ENCODE assay signal across 11 cellular contexts in the genomic region with DNA sequence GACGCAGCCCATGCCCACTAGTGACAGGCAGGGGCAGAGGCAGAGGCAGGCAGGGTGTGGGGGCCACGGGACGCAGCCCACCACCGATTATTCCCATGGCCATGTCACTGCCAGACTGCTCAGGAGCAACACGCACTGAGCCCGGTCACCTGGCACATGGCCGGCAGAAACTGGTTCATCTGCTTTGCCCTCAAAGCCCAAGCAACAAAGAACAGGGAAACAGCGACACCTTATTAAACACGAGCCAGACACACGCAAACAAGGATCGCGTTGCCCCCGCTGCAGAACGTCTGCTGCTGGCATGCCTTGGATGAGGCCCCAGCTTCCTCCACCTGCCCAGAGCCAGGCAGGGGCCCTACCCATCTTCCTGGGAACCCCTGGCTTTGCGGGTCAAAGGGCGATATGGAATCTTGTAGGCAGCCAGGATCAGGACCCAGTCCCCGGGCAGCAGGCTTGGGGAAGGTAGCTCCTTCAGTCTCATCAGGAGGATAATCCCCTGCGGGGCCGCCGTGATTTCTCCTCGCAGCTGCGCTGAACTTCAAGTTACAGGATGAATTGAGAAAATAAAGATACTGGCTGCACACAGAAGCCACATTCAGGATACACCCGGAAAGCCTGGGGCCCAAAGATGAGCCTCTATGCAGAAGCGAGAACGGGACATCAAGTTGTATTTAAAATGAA. TPM values are rescaled to one million over a fixed set of nuclear protein-coding genes. Genes with fewer than 3 reads are reported as not detected.
DNase-seq lines count a peak whose midpoint lies in the region; ATAC-seq, FAIRE-seq and TF ChIP-seq lines count a peak whose summit lies in the region.
"Had no signal": no experiment of that assay in that cellular context is flagged by ENCODE, and none has a peak within 500 bp of the region (broad histone marks: within the 10 kb centered on the region; RNA-seq: fewer than 3 reads in every experiment).

No MANE protein-coding gene starts in this region.

- H3K4me3 ChIP-seq in small intestine (ENCODE audit: low read depth in 1 of 2, low read length in 2 of 2) = no peak overlapping the region

- no peak for FAIRE-seq in small intestine (lab: Jason Lieb, UNC)

- H3K27me3 ChIP-seq in foreskin keratinocyte (no peaks in the 10 kb centered on the region), small intestine (ENCODE audit: control insufficient read depth in 2 of 2, insufficient read depth in 2 of 2, low read length in 2 of 2) (no peaks in the 10 kb centered on the region)

- peak; percentile 49 for TF ChIP-seq CTCF in LNCAP (IDR thresholded peaks at IDR 0.05)
- peak; percentile 48 for TF ChIP-seq CTCF in foreskin keratinocyte (conservative IDR thresholded peaks at IDR 0.05)

- H3K27ac Mint-ChIP-seq in activated CD4-positive, alpha-beta T cell treated with anti-CD3 and anti-CD28 coated beads, Interleukin-2, amount 10 ng/mL, durations not matched to agents 24 days and 14 days = no peak overlapping the region
- H3K27ac Mint-ChIP-seq: activated naive CD4-positive, alpha-beta T cell treated with anti-CD3 and anti-CD28 coated beads for 36 hours had no signal

- peaks cover 4% of the 10 kb centered on the region for H3K4me1 Mint-ChIP-seq in activated CD4-positive, alpha-beta T cell treated with anti-CD3 and anti-CD28 coated beads, Interleukin-2, amount 10 ng/mL, durations not matched to agents 24 days and 14 days

- H3K27ac ChIP-seq in foreskin keratinocyte (no peak overlapping the region), small intestine (ENCODE audit: low read depth in 1 of 2, low read length in 1 of 2) (peak overlapping the region in 1 of 2 donors; percentile 15)

- WGBS in small intestine, 3 donors = 19 to 67% (median 39%) methylated on average over 25 of the region's 25 CpGs

- ATAC-seq in foreskin keratinocyte (peak; percentile 25), GM21360 (IDR thresholded peaks at IDR 0.05; ENCODE audit: unreplicated experiment) (no peak), SK-N-SH treated with all-trans-retinoic acid at 6 μM for 48 hours (no peak), HG03280 (IDR thresholded peaks at IDR 0.05; ENCODE audit: unreplicated experiment) (no peak)

- peaks cover 35% of the 10 kb centered on the region for H3K27me3 Mint-ChIP-seq in activated CD4-positive, alpha-beta T cell treated with anti-CD3 and anti-CD28 coated beads, Interleukin-2, amount 10 ng/mL, durations not matched to agents 24 days and 14 days

- H3K4me3 Mint-ChIP-seq in activated CD4-positive, alpha-beta T cell treated with anti-CD3 and anti-CD28 coated beads, Interleukin-2, amount 10 ng/mL, durations not matched to agents 24 days and 14 days = no peak overlapping the region
- H3K4me3 Mint-ChIP-seq: activated naive CD4-positive, alpha-beta T cell treated with anti-CD3 and anti-CD28 coated beads for 36 hours had no signal

- no peaks in the 10 kb centered on the region for H3K9me3 ChIP-seq in small intestine (ENCODE audit: control insufficient read depth, low read depth)

- no peaks in the 10 kb centered on the region for H3K4me1 ChIP-seq in foreskin keratinocyte
- no peaks in the 10 kb centered on the region for H3K4me1 ChIP-seq in small intestine (ENCODE audit: control insufficient read depth in 2 of 2, insufficient read depth in 1 of 2, low read depth in 1 of 2, low read length in 1 of 2)

- H3K36me3 ChIP-seq in small intestine (ENCODE audit: control insufficient read depth in 2 of 2, insufficient read depth in 2 of 2, low read length in 2 of 2) = no peaks in the 10 kb centered on the region

- no peaks in the 10 kb centered on the region for H3K36me3 Mint-ChIP-seq in activated CD4-positive, alpha-beta T cell treated with anti-CD3 and anti-CD28 coated beads, Interleukin-2, amount 10 ng/mL, durations not matched to agents 24 days and 14 days (ENCODE audit: low read depth)

- H3K9me3 Mint-ChIP-seq in activated CD4-positive, alpha-beta T cell treated with anti-CD3 and anti-CD28 coated beads, Interleukin-2, amount 10 ng/mL, durations not matched to agents 24 days and 14 days = no peaks in the 10 kb centered on the region
- H3K9me3 Mint-ChIP-seq: activated naive CD4-positive, alpha-beta T cell treated with anti-CD3 and anti-CD28 coated beads for 36 hours; CD8-positive, alpha-beta memory T cell had no signal

- DNase-seq in NCI-H69 (lab: John Stamatoyannopoulos, UW) (peak; percentile 66), foreskin keratinocyte (peak in 1 of 2 donors; percentile 31), small intestine (peak; percentile 76)
- no peak for DNase-seq in activated CD4-positive, alpha-beta T cell treated with anti-CD3 and anti-CD28 coated beads, Interleukin-2, amount 10 ng/mL, durations not matched to agents 24 days and 14 days
- DNase-seq: activated naive CD4-positive, alpha-beta T cell treated with anti-CD3 and anti-CD28 coated beads for 36 hours; CD8-positive, alpha-beta memory T cell; stimulated activated CD4-positive, alpha-beta T cell treated with anti-CD3 and anti-CD28 coated beads, Interleukin-4, amount 100 ng/mL, for 24 hours had no signal

- intact Hi-C loops in activated CD4-positive, alpha-beta T cell treated with anti-CD3 and anti-CD28 coated beads, Interleukin-2, amount 10 ng/mL, durations not matched to agents 24 days and 14 days (cut with micrococcal nuclease) = no loop called here

TF ChIP-seq in SK-N-SH treated with all-trans-retinoic acid at 6 μM for 48 hours, 23 proteins besides CTCF, POLR2A, EP300 and RAD21:
- TF ChIP-seq ZFP30 (CRISPR knock-in tag; IDR thresholded peaks at IDR 0.05) = no peak
- TF ChIP-seq, protein P1, sequence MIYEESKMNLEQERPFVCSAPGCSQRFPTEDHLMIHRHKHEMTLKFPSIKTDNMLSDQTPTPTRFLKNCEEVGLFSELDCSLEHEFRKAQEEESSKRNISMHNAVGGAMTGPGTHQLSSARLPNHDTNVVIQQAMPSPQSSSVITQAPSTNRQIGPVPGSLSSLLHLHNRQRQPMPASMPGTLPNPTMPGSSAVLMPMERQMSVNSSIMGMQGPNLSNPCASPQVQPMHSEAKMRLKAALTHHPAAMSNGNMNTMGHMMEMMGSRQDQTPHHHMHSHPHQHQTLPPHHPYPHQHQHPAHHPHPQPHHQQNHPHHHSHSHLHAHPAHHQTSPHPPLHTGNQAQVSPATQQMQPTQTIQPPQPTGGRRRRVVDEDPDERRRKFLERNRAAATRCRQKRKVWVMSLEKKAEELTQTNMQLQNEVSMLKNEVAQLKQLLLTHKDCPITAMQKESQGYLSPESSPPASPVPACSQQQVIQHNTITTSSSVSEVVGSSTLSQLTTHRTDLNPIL (CRISPR knock-in tag; IDR thresholded peaks at IDR 0.05; ENCODE audit: low read depth) = no peak
- no peak for TF ChIP-seq ZNF565 (CRISPR knock-in tag; conservative IDR thresholded peaks at IDR 0.05; ENCODE audit: low read depth)
- no peak for TF ChIP-seq ARNTL (CRISPR knock-in tag; IDR thresholded peaks at IDR 0.05; ENCODE audit: borderline replicate concordance, low read depth)
- TF ChIP-seq ZNF8 (CRISPR knock-in tag; IDR thresholded peaks at IDR 0.05) = no peak
- no peak for TF ChIP-seq ISL1 (CRISPR knock-in tag; IDR thresholded peaks at IDR 0.05)
- TF ChIP-seq TOX (CRISPR knock-in tag; IDR thresholded peaks at IDR 0.05; ENCODE audit: borderline replicate concordance) = no peak
- no peak for TF ChIP-seq PPARA (CRISPR knock-in tag; IDR thresholded peaks at IDR 0.05; ENCODE audit: borderline replicate concordance)
- no peak for TF ChIP-seq OSR1 (CRISPR knock-in tag; IDR thresholded peaks at IDR 0.05)
- TF ChIP-seq, protein P2, sequence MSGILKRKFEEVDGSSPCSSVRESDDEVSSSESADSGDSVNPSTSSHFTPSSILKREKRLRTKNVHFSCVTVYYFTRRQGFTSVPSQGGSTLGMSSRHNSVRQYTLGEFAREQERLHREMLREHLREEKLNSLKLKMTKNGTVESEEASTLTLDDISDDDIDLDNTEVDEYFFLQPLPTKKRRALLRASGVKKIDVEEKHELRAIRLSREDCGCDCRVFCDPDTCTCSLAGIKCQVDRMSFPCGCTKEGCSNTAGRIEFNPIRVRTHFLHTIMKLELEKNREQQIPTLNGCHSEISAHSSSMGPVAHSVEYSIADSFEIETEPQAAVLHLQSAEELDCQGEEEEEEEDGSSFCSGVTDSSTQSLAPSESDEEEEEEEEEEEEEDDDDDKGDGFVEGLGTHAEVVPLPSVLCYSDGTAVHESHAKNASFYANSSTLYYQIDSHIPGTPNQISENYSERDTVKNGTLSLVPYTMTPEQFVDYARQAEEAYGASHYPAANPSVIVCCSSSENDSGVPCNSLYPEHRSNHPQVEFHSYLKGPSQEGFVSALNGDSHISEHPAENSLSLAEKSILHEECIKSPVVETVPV (CRISPR knock-in tag; IDR thresholded peaks at IDR 0.05) = no peak
- TF ChIP-seq SNAI2 (CRISPR knock-in tag; IDR thresholded peaks at IDR 0.05) = no peak
- TF ChIP-seq GLIS3 (CRISPR knock-in tag; IDR thresholded peaks at IDR 0.05) = no peak
- no peak for TF ChIP-seq ZFP3 (CRISPR knock-in tag; IDR thresholded peaks at IDR 0.05)
- no peak for TF ChIP-seq ZNF70 (CRISPR knock-in tag; IDR thresholded peaks at IDR 0.05)
- no peak for TF ChIP-seq BACH2 (CRISPR knock-in tag; IDR thresholded peaks at IDR 0.05; ENCODE audit: borderline replicate concordance)
- TF ChIP-seq, protein P3, sequence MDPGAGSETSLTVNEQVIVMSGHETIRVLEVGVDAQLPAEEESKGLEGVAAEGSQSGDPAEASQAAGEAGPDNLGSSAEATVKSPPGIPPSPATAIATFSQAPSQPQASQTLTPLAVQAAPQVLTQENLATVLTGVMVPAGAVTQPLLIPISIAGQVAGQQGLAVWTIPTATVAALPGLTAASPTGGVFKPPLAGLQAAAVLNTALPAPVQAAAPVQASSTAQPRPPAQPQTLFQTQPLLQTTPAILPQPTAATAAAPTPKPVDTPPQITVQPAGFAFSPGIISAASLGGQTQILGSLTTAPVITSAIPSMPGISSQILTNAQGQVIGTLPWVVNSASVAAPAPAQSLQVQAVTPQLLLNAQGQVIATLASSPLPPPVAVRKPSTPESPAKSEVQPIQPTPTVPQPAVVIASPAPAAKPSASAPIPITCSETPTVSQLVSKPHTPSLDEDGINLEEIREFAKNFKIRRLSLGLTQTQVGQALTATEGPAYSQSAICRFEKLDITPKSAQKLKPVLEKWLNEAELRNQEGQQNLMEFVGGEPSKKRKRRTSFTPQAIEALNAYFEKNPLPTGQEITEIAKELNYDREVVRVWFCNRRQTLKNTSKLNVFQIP (CRISPR knock-in tag; IDR thresholded peaks at IDR 0.05; ENCODE audit: borderline replicate concordance, low read depth) = no peak
- TF ChIP-seq ESRRG (CRISPR knock-in tag; IDR thresholded peaks at IDR 0.05) = no peak

RNA-seq across cellular contexts. Expression of a gene that starts 4.8 kb away (rescaled TPM):
- 19.3 and 22.4 TPM in 2 replicates for total RNA-seq in foreskin keratinocyte
- polyA plus RNA-seq in foreskin keratinocyte = 5.5 and 5.9 TPM in 2 replicates
- polyA plus RNA-seq in small intestine = 10 to 100 TPM in 1 of 3 donors, 1 to 10 TPM in 2; 1.6 to 27.1 (median 3.2) TPM
- total RNA-seq in activated CD4-positive, alpha-beta T cell treated with anti-CD3 and anti-CD28 coated beads, Interleukin-2, amount 10 ng/mL, durations not matched to agents 24 days and 14 days = 1.4 and 1.9 TPM in 2 replicates

RNA-seq across cellular contexts. Expression of a gene that starts 5.6 kb away (rescaled TPM):
- total RNA-seq in foreskin keratinocyte = 1.3 and 2.1 TPM in 2 replicates
- polyA plus RNA-seq in foreskin keratinocyte (0.52 and 1.0 TPM in 2 replicates), small intestine (1 to 10 TPM in 1 of 3 donors, under 1 TPM in 2; 0.45 to 1.2 (median 0.81) TPM)
- 0.37 and 0.54 TPM in 2 replicates for total RNA-seq in activated CD4-positive, alpha-beta T cell treated with anti-CD3 and anti-CD28 coated beads, Interleukin-2, amount 10 ng/mL, durations not matched to agents 24 days and 14 days
- polyA plus RNA-seq: CD8-positive, alpha-beta memory T cell had no signal
